18 cellular contexts compared by ENCODE assay signal in genomic region chr13:48320396-48320790, GRCh38. TPM values are rescaled to one million over a fixed set of nuclear protein-coding genes. Genes with fewer than 3 reads are reported as not detected.
DNase-seq lines count a peak whose midpoint lies in the region; ATAC-seq and TF ChIP-seq lines count a peak whose summit lies in the region.
"Had no signal": no experiment of that assay in that cellular context is flagged by ENCODE, and none has a peak within 500 bp of the region (broad histone marks: within the 10 kb centered on the region; RNA-seq: fewer than 3 reads in every experiment).

No MANE protein-coding gene starts in this region.

- H3K27me3 ChIP-seq in stomach: no peaks in the 10 kb centered on the region
- H3K27me3 ChIP-seq: gastrocnemius medialis, right atrium auricular region, SJSA1 had no signal

- TF ChIP-seq EP300 in stomach (IDR thresholded peaks at IDR 0.05): no peak

- H3K9me3 ChIP-seq in stomach: peaks cover 0 to 15% (median 0%) of the 10 kb centered on the region in 4 donors

- peaks cover 58% of the 10 kb centered on the region for H3K36me3 Mint-ChIP-seq in activated CD4-positive, alpha-beta T cell treated with anti-CD3 and anti-CD28 coated beads, Interleukin-2, amount 10 ng/mL, durations not matched to agents 24 days and 14 days (ENCODE audit: low read depth)
- H3K36me3 Mint-ChIP-seq in activated T-cell treated with anti-CD3 and anti-CD28 coated beads, Interleukin-2, amount 50 U/mL, for 72 hours (ENCODE audit: insufficient read depth in 2 of 2): peaks cover 19 to 35% of the 10 kb centered on the region in 2 donors

- peak overlapping the region; percentile 65 for H3K4me3 Mint-ChIP-seq in activated CD4-positive, alpha-beta T cell treated with anti-CD3 and anti-CD28 coated beads, Interleukin-2, amount 10 ng/mL, durations not matched to agents 24 days and 14 days
- H3K4me3 Mint-ChIP-seq in activated T-cell treated with anti-CD3 and anti-CD28 coated beads, Interleukin-2, amount 50 U/mL, for 72 hours: peak overlapping the region; percentile 74 to 85
- H3K4me3 Mint-ChIP-seq: brain, endodermal cell, nephron progenitor cell had no signal

- intact Hi-C loops in activated CD4-positive, alpha-beta T cell treated with anti-CD3 and anti-CD28 coated beads, Interleukin-2, amount 10 ng/mL, durations not matched to agents 24 days and 14 days (cut with micrococcal nuclease): no loop called here
- intact Hi-C loops in left colon (cut with DNase I, micrococcal nuclease): no loop called here
- intact Hi-C loops in stomach (cut with DNase I; ENCODE audit: low total_unique reads): no loop called here

- peaks cover 20% of the 10 kb centered on the region for H3K4me1 Mint-ChIP-seq in activated CD4-positive, alpha-beta T cell treated with anti-CD3 and anti-CD28 coated beads, Interleukin-2, amount 10 ng/mL, durations not matched to agents 24 days and 14 days
- H3K4me1 Mint-ChIP-seq in activated T-cell treated with anti-CD3 and anti-CD28 coated beads, Interleukin-2, amount 50 U/mL, for 72 hours (ENCODE audit: low read depth): peaks cover 34% of the 10 kb centered on the region
- H3K4me1 Mint-ChIP-seq: brain, endodermal cell, nephron progenitor cell had no signal

- WGBS in stomach, 5 donors: 61 to 72% (median 68%) methylated on average over 20 of the region's 20 CpGs

- peaks cover 4 to 47% (median 30%) of the 10 kb centered on the region in 4 donors for H3K36me3 ChIP-seq in stomach

- TF ChIP-seq POLR2A in stomach (IDR thresholded peaks at IDR 0.05): no peak

- TF ChIP-seq CTCF in stomach (IDR thresholded peaks at IDR 0.05): no peak

- H3K27ac ChIP-seq in stomach: no peak overlapping the region
- H3K27ac ChIP-seq: gastrocnemius medialis, right atrium auricular region, SJSA1 had no signal

- H3K4me1 ChIP-seq in stomach: peaks cover 0 to 11% (median 3%) of the 10 kb centered on the region in 4 donors
- H3K4me1 ChIP-seq: gastrocnemius medialis, right atrium auricular region, SJSA1 had no signal

- no peak for DNase-seq in activated CD4-positive, alpha-beta T cell treated with anti-CD3 and anti-CD28 coated beads, Interleukin-2, amount 10 ng/mL, durations not matched to agents 24 days and 14 days
- no peak for DNase-seq in activated CD4-positive, alpha-beta T cell treated with anti-CD3 and anti-CD28 coated beads for 1 hour
- no peak for DNase-seq in activated T-cell treated with anti-CD3 and anti-CD28 coated beads, Interleukin-2, amount 50 U/mL, for 72 hours
- no peak for DNase-seq in left colon
- no peak for DNase-seq in stomach
- no peak for DNase-seq in cortex of kidney (lab: John Stamatoyannopoulos, UW)
- no peak for DNase-seq in NCI-H2029 treated with DMSO at 0.1 percent for 48 hours (lab: John Stamatoyannopoulos, UW)
- DNase-seq: endodermal cell; gastrocnemius medialis; NCI-H1105; NCI-H226; nephron progenitor cell; stimulated activated CD4-positive, alpha-beta T cell treated with anti-CD3 and anti-CD28 coated beads, Interleukin-2, amount 100 ng/mL, for 24 hours had no signal

- peaks cover 4% of the 10 kb centered on the region for H3K27me3 Mint-ChIP-seq in activated CD4-positive, alpha-beta T cell treated with anti-CD3 and anti-CD28 coated beads, Interleukin-2, amount 10 ng/mL, durations not matched to agents 24 days and 14 days
- H3K27me3 Mint-ChIP-seq in activated T-cell treated with anti-CD3 and anti-CD28 coated beads, Interleukin-2, amount 50 U/mL, for 72 hours (ENCODE audit: low read depth): peaks cover 5% of the 10 kb centered on the region
- H3K27me3 Mint-ChIP-seq: brain had no signal

- H3K4me3 ChIP-seq in stomach: peak overlapping the region in 3 of 4 donors; percentile 37 to 45 (median 41)
- H3K4me3 ChIP-seq: gastrocnemius medialis, K562, SJSA1 had no signal

- no peak overlapping the region for H3K27ac Mint-ChIP-seq in activated CD4-positive, alpha-beta T cell treated with anti-CD3 and anti-CD28 coated beads, Interleukin-2, amount 10 ng/mL, durations not matched to agents 24 days and 14 days
- H3K27ac Mint-ChIP-seq in activated T-cell treated with anti-CD3 and anti-CD28 coated beads, Interleukin-2, amount 50 U/mL, for 72 hours: no peak overlapping the region
- H3K27ac Mint-ChIP-seq: brain, endodermal cell, nephron progenitor cell had no signal

- peak; percentile 18 to 21 for ATAC-seq in activated T-cell treated with anti-CD3 and anti-CD28 coated beads, Interleukin-2, amount 50 U/mL, for 72 hours (replicated peaks in 1 of 2)
- ATAC-seq in left colon (peak; percentile 28), GM21529 (IDR thresholded peaks at IDR 0.05; ENCODE audit: unreplicated experiment) (no peak)
- ATAC-seq: gastrocnemius medialis, K562 had no signal

- H3K9me3 Mint-ChIP-seq in activated CD4-positive, alpha-beta T cell treated with anti-CD3 and anti-CD28 coated beads, Interleukin-2, amount 10 ng/mL, durations not matched to agents 24 days and 14 days: peaks cover 13% of the 10 kb centered on the region
- H3K9me3 Mint-ChIP-seq in activated T-cell treated with anti-CD3 and anti-CD28 coated beads, Interleukin-2, amount 50 U/mL, for 72 hours: peaks cover 2 to 4% of the 10 kb centered on the region in 2 donors

RNA-seq across cellular contexts. Expression of gene RB1, which starts 16.8 kb away (rescaled TPM):
- total RNA-seq in activated CD4-positive, alpha-beta T cell treated with anti-CD3 and anti-CD28 coated beads, Interleukin-2, amount 10 ng/mL, durations not matched to agents 24 days and 14 days: 27.3 and 29.0 TPM in 2 replicates
- total RNA-seq in activated T-cell treated with anti-CD3 and anti-CD28 coated beads, Interleukin-2, amount 50 U/mL, for 72 hours: 10 to 100 TPM; 32.5 to 37.7 TPM
- 10 to 100 TPM; 23.0 to 26.3 TPM for total RNA-seq in left colon
- 10 to 100 TPM in 4 of 5 donors, 1 to 10 TPM in 1; 9.3 to 53.6 (median 42.5) TPM for total RNA-seq in stomach
- polyA plus RNA-seq in stomach: 10 to 100 TPM; 11.6 to 21.8 (median 19.4) TPM
